8 cellular contexts compared by ENCODE assay signal in the genomic region with DNA sequence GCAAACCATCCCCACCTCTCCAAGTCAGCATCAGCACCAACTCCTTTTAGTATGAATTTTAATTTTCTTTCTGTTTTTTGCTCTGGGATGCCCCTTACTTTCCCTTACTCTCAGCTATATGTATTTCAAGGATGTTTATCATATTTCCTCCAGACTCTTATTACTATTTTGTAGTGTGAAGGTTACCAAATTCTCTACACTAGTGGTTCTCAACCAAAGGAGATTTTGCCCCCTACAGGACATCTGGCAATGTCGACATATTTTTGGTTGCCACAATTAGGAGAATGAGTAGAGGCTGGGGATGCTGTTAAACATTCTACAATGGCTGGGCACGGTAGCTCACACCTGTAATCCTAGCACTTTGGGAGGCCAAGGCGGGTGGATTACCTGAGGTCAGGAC. TPM values are rescaled to one million over a fixed set of nuclear protein-coding genes. Genes with fewer than 3 reads are reported as not detected.
DNase-seq lines count a peak whose midpoint lies in the region; ATAC-seq and TF ChIP-seq lines count a peak whose summit lies in the region.

No MANE protein-coding gene starts in this region.

- H3K4me1 Mint-ChIP-seq in activated CD4-positive, alpha-beta memory T cell treated with anti-CD3 and anti-CD28 coated beads, Interleukin-2, amount 10 ng/mL, durations not matched to agents 7 days and 5 days, result peaks cover 7% of the 10 kb centered on the region
- H3K4me1 Mint-ChIP-seq in activated CD4-positive, alpha-beta memory T cell treated with anti-CD3 and anti-CD28 coated beads for 36 hours (ENCODE audit: low read depth), result peaks cover 2% of the 10 kb centered on the region
- H3K4me1 Mint-ChIP-seq in activated B cell treated with CpG ODN at 0.5 μM for 24 hours, result no peaks in the 10 kb centered on the region

- no peak for TF ChIP-seq POLR2A in tibial nerve (IDR thresholded peaks at IDR 0.05)

- no peaks in the 10 kb centered on the region for H3K27me3 Mint-ChIP-seq in activated CD4-positive, alpha-beta memory T cell treated with anti-CD3 and anti-CD28 coated beads, Interleukin-2, amount 10 ng/mL, durations not matched to agents 7 days and 5 days
- no peaks in the 10 kb centered on the region for H3K27me3 Mint-ChIP-seq in activated CD4-positive, alpha-beta memory T cell treated with anti-CD3 and anti-CD28 coated beads for 36 hours
- no peaks in the 10 kb centered on the region for H3K27me3 Mint-ChIP-seq in activated B cell treated with CpG ODN at 0.5 μM for 24 hours

- CTCF ChIA-PET in activated CD4-positive, alpha-beta memory T cell treated with anti-CD3 and anti-CD28 coated beads, Interleukin-2, amount 10 ng/mL, durations not matched to agents 7 days and 5 days (lab: Charles Lee), result interaction anchor here (0.9 to 1.2 kb wide), 2 partner anchors 144 to 409 kb away, joined by 3 read pairs; partner anchors contain the start of gene VCPKMT
- CTCF ChIA-PET in activated CD4-positive, alpha-beta memory T cell treated with anti-CD3 and anti-CD28 coated beads for 36 hours (lab: Charles Lee), result no interaction called here
- CTCF ChIA-PET in activated B cell treated with CpG ODN at 0.5 μM for 24 hours (lab: Charles Lee), result interaction anchor here (1.2 kb wide), 1 partner anchor 60 kb away, joined by 3 read pairs; no protein-coding TSS in a partner anchor

- peaks cover 3% of the 10 kb centered on the region for H3K36me3 Mint-ChIP-seq in activated CD4-positive, alpha-beta memory T cell treated with anti-CD3 and anti-CD28 coated beads, Interleukin-2, amount 10 ng/mL, durations not matched to agents 7 days and 5 days (ENCODE audit: low read depth)
- peaks cover 4% of the 10 kb centered on the region for H3K36me3 Mint-ChIP-seq in activated CD4-positive, alpha-beta memory T cell treated with anti-CD3 and anti-CD28 coated beads for 36 hours
- H3K36me3 Mint-ChIP-seq in activated B cell treated with CpG ODN at 0.5 μM for 24 hours (ENCODE audit: low read depth), result peaks cover 2% of the 10 kb centered on the region

- H3K27ac ChIP-seq in tibial nerve (no peak overlapping the region), ascending aorta (no peak overlapping the region)

- H3K27me3 ChIP-seq in tibial nerve (no peaks in the 10 kb centered on the region), ascending aorta (no peaks in the 10 kb centered on the region)

- no peak for TF ChIP-seq EP300 in tibial nerve (IDR thresholded peaks at IDR 0.05)

- peaks cover 0 to 8% (median 0%) of the 10 kb centered on the region in 3 donors for H3K36me3 ChIP-seq in tibial nerve
- H3K36me3 ChIP-seq in ascending aorta, result peaks cover 0 to 4% of the 10 kb centered on the region in 2 donors

- 38 to 39% methylated on average over 3 of the region's 3 CpGs for WGBS in tibial nerve, 2 donors

- no peaks in the 10 kb centered on the region for H3K9me3 ChIP-seq in tibial nerve
- no peaks in the 10 kb centered on the region for H3K9me3 ChIP-seq in ascending aorta

- TF ChIP-seq CTCF in activated B cell treated with CpG ODN at 0.5 μM for 24 hours (IDR thresholded peaks at IDR 0.05) (no peak), tibial nerve (IDR thresholded peaks at IDR 0.05) (peak; percentile 16 to 32 (median 28)), ascending aorta (IDR thresholded peaks at IDR 0.05) (peak in 1 of 3 experiments; percentile 43)

- POLR2A ChIA-PET in activated CD4-positive, alpha-beta memory T cell treated with anti-CD3 and anti-CD28 coated beads, Interleukin-2, amount 10 ng/mL, durations not matched to agents 7 days and 5 days (lab: Charles Lee), result interaction anchor here (1.1 to 1.4 kb wide), 2 partner anchors 12 to 258 kb away, joined by 3 read pairs; no protein-coding TSS in a partner anchor
- POLR2A ChIA-PET in activated CD4-positive, alpha-beta memory T cell treated with anti-CD3 and anti-CD28 coated beads for 36 hours (lab: Charles Lee), result no interaction called here
- POLR2A ChIA-PET in activated B cell treated with CpG ODN at 0.5 μM for 24 hours (lab: Charles Lee), result no interaction called here

- H3K9me3 Mint-ChIP-seq in activated CD4-positive, alpha-beta memory T cell treated with anti-CD3 and anti-CD28 coated beads, Interleukin-2, amount 10 ng/mL, durations not matched to agents 7 days and 5 days, result no peaks in the 10 kb centered on the region
- no peaks in the 10 kb centered on the region for H3K9me3 Mint-ChIP-seq in activated CD4-positive, alpha-beta memory T cell treated with anti-CD3 and anti-CD28 coated beads for 36 hours
- no peaks in the 10 kb centered on the region for H3K9me3 Mint-ChIP-seq in activated B cell treated with CpG ODN at 0.5 μM for 24 hours

- ATAC-seq in activated B cell treated with CpG ODN at 0.5 μM for 24 hours (ENCODE audit: low read depth), result peak; percentile 76

- no peak overlapping the region for H3K4me3 ChIP-seq in tibial nerve
- H3K4me3 ChIP-seq in ascending aorta, result no peak overlapping the region

- H3K4me3 Mint-ChIP-seq in activated CD4-positive, alpha-beta memory T cell treated with anti-CD3 and anti-CD28 coated beads, Interleukin-2, amount 10 ng/mL, durations not matched to agents 7 days and 5 days, result no peak overlapping the region
- H3K4me3 Mint-ChIP-seq in activated CD4-positive, alpha-beta memory T cell treated with anti-CD3 and anti-CD28 coated beads for 36 hours, result no peak overlapping the region
- H3K4me3 Mint-ChIP-seq in activated B cell treated with CpG ODN at 0.5 μM for 24 hours, result no peak overlapping the region

- intact Hi-C loops in activated CD4-positive, alpha-beta memory T cell treated with anti-CD3 and anti-CD28 coated beads for 36 hours (cut with micrococcal nuclease), result no loop called here
- intact Hi-C loops in activated B cell treated with CpG ODN at 0.5 μM for 24 hours (cut with micrococcal nuclease) (loop anchor here (1.0 kb wide), 3 partner anchors 29 to 626 kb away; partner anchors contain the start of gene SOS2), ascending aorta (cut with DNase I) (no loop called here)

- peak; percentile 22 for DNase-seq in activated CD4-positive, alpha-beta memory T cell treated with anti-CD3 and anti-CD28 coated beads, Interleukin-2, amount 10 ng/mL, durations not matched to agents 7 days and 5 days
- no peak for DNase-seq in activated CD4-positive, alpha-beta memory T cell treated with anti-CD3 and anti-CD28 coated beads for 36 hours
- DNase-seq in HuH-7 (ENCODE audit: low spot score) (peak; percentile 8), activated B cell treated with CpG ODN at 0.5 μM for 24 hours (no peak), hepatic stellate cell (ENCODE audit: low spot score) (peak; percentile 29), tibial nerve (ENCODE audit: low spot score in 2 of 2) (peak in 1 of 2 donors; percentile 14), DMS79 treated with DMSO at 0.1 percent for 48 hours (lab: John Stamatoyannopoulos, UW) (no peak), ascending aorta (ENCODE audit: low spot score in 2 of 2) (no peak)

- no peaks in the 10 kb centered on the region for H3K4me1 ChIP-seq in tibial nerve
- no peaks in the 10 kb centered on the region for H3K4me1 ChIP-seq in ascending aorta

- H3K27ac Mint-ChIP-seq in activated CD4-positive, alpha-beta memory T cell treated with anti-CD3 and anti-CD28 coated beads, Interleukin-2, amount 10 ng/mL, durations not matched to agents 7 days and 5 days, result no peak overlapping the region
- H3K27ac Mint-ChIP-seq in activated CD4-positive, alpha-beta memory T cell treated with anti-CD3 and anti-CD28 coated beads for 36 hours, result no peak overlapping the region
- no peak overlapping the region for H3K27ac Mint-ChIP-seq in activated B cell treated with CpG ODN at 0.5 μM for 24 hours

RNA-seq across cellular contexts. Expression of gene SOS2, which starts 29.1 kb away (rescaled TPM):
- 10 to 100 TPM; 21.7 to 22.4 TPM for total RNA-seq in activated CD4-positive, alpha-beta memory T cell treated with anti-CD3 and anti-CD28 coated beads, Interleukin-2, amount 10 ng/mL, durations not matched to agents 7 days and 5 days
- 10 to 100 TPM; 19.6 to 20.9 TPM for total RNA-seq in activated CD4-positive, alpha-beta memory T cell treated with anti-CD3 and anti-CD28 coated beads for 36 hours
- total RNA-seq in activated B cell treated with CpG ODN at 0.5 μM for 24 hours (29.1 and 32.0 TPM in 2 replicates), tibial nerve (10 to 100 TPM; 30.9 to 41.5 (median 38.0) TPM), ascending aorta (7.3 TPM)

RNA-seq across cellular contexts. Expression of gene L2HGDH, which starts 51.5 kb away (rescaled TPM):
- total RNA-seq in activated CD4-positive, alpha-beta memory T cell treated with anti-CD3 and anti-CD28 coated beads, Interleukin-2, amount 10 ng/mL, durations not matched to agents 7 days and 5 days, result 10 to 100 TPM in 1 of 2 experiments, 1 to 10 TPM in 1; 9.7 to 10.0 TPM
- 10 to 100 TPM; 15.0 to 15.2 TPM for total RNA-seq in activated CD4-positive, alpha-beta memory T cell treated with anti-CD3 and anti-CD28 coated beads for 36 hours
- total RNA-seq in activated B cell treated with CpG ODN at 0.5 μM for 24 hours, result 4.3 and 5.2 TPM in 2 replicates
- total RNA-seq in tibial nerve, result 10 to 100 TPM in 1 of 4 donors, 1 to 10 TPM in 3; 2.0 to 16.2 (median 3.9) TPM
- 1.5 TPM for total RNA-seq in ascending aorta

RNA-seq across cellular contexts. Expression of gene DMAC2L, which starts 51.6 kb away (rescaled TPM):
- 10 to 100 TPM; 12.2 to 12.6 TPM for total RNA-seq in activated CD4-positive, alpha-beta memory T cell treated with anti-CD3 and anti-CD28 coated beads, Interleukin-2, amount 10 ng/mL, durations not matched to agents 7 days and 5 days
- 10 to 100 TPM; 13.4 to 13.9 TPM for total RNA-seq in activated CD4-positive, alpha-beta memory T cell treated with anti-CD3 and anti-CD28 coated beads for 36 hours
- total RNA-seq in activated B cell treated with CpG ODN at 0.5 μM for 24 hours (31.2 and 32.2 TPM in 2 replicates), tibial nerve (10 to 100 TPM in 3 of 4 donors, 1 to 10 TPM in 1; 7.5 to 23.1 (median 20.4) TPM), ascending aorta (13.5 TPM)

Comparison
In these comparisons a context has a peak if more than half of its experiments do, and no peak if none do; other contexts are left out.
1. DNase-seq: peak in activated CD4-positive, alpha-beta memory T cell treated with anti-CD3 and anti-CD28 coated beads, Interleukin-2, amount 10 ng/mL, durations not matched to agents 7 days and 5 days (single experiment), HuH-7 (single experiment) and hepatic stellate cell (single experiment); none in activated CD4-positive, alpha-beta memory T cell treated with anti-CD3 and anti-CD28 coated beads for 36 hours (single experiment), activated B cell treated with CpG ODN at 0.5 μM for 24 hours (single experiment), DMS79 treated with DMSO at 0.1 percent for 48 hours (single experiment) and ascending aorta (0 of 2).